1 cellular context compared by ENCODE assay signal in genomic region chr1:41395599-41395956, GRCh38.
TF ChIP-seq lines count a peak whose summit lies in the region.

No MANE protein-coding gene starts in this region.

TF ChIP-seq in HCT116, 20 proteins besides CTCF, POLR2A, EP300 and RAD21:
- no peak for TF ChIP-seq CEBPB (IDR thresholded peaks at IDR 0.05; ENCODE audit: low read depth)
